ENCODE assay signal across 8 cellular contexts in genomic region chr5:32443145-32443540, GRCh38.
DNase-seq lines count a peak whose midpoint lies in the region; ATAC-seq and TF ChIP-seq lines count a peak whose summit lies in the region.

No MANE protein-coding gene starts in this region.

- peak overlapping the region; percentile 97 for H3K27ac Mint-ChIP-seq in stimulated activated naive CD8-positive, alpha-beta T cell treated with anti-CD3 and anti-CD28 coated beads, Interleukin-15, Interleukin-2, amounts not matched to agents 100 ng/mL and 50 ng/mL, for 24 hours

- no peaks in the 10 kb centered on the region for H3K9me3 ChIP-seq in KOPT-K1 (ENCODE audit: insufficient read depth, low read length, poor library complexity, severe bottlenecking)

- peak; percentile 8 for DNase-seq in amniotic stem cell (lab: John Stamatoyannopoulos, UW)
- DNase-seq in kidney tubule cell (ENCODE audit: low spot score) = peak; percentile 47
- DNase-seq in NCI-H2171 (lab: John Stamatoyannopoulos, UW) = no peak
- DNase-seq in NCI-H446 treated with DMSO at 0.1 percent for 48 hours (lab: John Stamatoyannopoulos, UW) = no peak

- peak overlapping the region; percentile 87 for H3K27ac ChIP-seq in KOPT-K1 (ENCODE audit: low read depth, low read length, poor library complexity, severe bottlenecking)

- ATAC-seq in GM21619 (IDR thresholded peaks at IDR 0.05; ENCODE audit: unreplicated experiment) = peak; percentile 46

- TF ChIP-seq CTCF in GM12875 (IDR thresholded peaks at IDR 0.05; ENCODE audit: borderline replicate concordance, insufficient read depth, low read depth, low read length) = no peak

- no peaks in the 10 kb centered on the region for H3K27me3 Mint-ChIP-seq in stimulated activated naive CD8-positive, alpha-beta T cell treated with anti-CD3 and anti-CD28 coated beads, Interleukin-15, Interleukin-2, amounts not matched to agents 100 ng/mL and 50 ng/mL, for 24 hours

- peaks cover 31% of the 10 kb centered on the region for H3K36me3 ChIP-seq in KOPT-K1 (ENCODE audit: insufficient read depth, low read length)

- no peaks in the 10 kb centered on the region for H3K9me3 Mint-ChIP-seq in stimulated activated naive CD8-positive, alpha-beta T cell treated with anti-CD3 and anti-CD28 coated beads, Interleukin-15, Interleukin-2, amounts not matched to agents 100 ng/mL and 50 ng/mL, for 24 hours

- H3K4me3 ChIP-seq in GM12875 (ENCODE audit: low read depth, low read length) = peak overlapping the region; percentile 93

- H3K36me3 Mint-ChIP-seq in stimulated activated naive CD8-positive, alpha-beta T cell treated with anti-CD3 and anti-CD28 coated beads, Interleukin-15, Interleukin-2, amounts not matched to agents 100 ng/mL and 50 ng/mL, for 24 hours (ENCODE audit: low read depth) = peaks cover 31% of the 10 kb centered on the region

- peaks cover 62% of the 10 kb centered on the region for H3K4me1 Mint-ChIP-seq in stimulated activated naive CD8-positive, alpha-beta T cell treated with anti-CD3 and anti-CD28 coated beads, Interleukin-15, Interleukin-2, amounts not matched to agents 100 ng/mL and 50 ng/mL, for 24 hours (ENCODE audit: low read depth)

- peak overlapping the region; percentile 99 for H3K4me3 Mint-ChIP-seq in stimulated activated naive CD8-positive, alpha-beta T cell treated with anti-CD3 and anti-CD28 coated beads, Interleukin-15, Interleukin-2, amounts not matched to agents 100 ng/mL and 50 ng/mL, for 24 hours

Comparison
In these comparisons a context has a peak if more than half of its experiments do, and no peak if none do; other contexts are left out.
1. DNase-seq: peak in amniotic stem cell (single experiment) and kidney tubule cell (single experiment); none in NCI-H2171 (single experiment) and NCI-H446 treated with DMSO at 0.1 percent for 48 hours (single experiment).